In genomic region chr20:438581-439469, GRCh38 we compare ENCODE assay signal across 1 cellular context.
TF ChIP-seq lines count a peak whose summit lies in the region.

No MANE protein-coding gene starts in this region.

TF ChIP-seq in GM12878, 131 proteins besides CTCF, POLR2A, EP300 and RAD21 (continued from another document):
- TF ChIP-seq ZZZ3 (IDR thresholded peaks at IDR 0.05; ENCODE audit: control insufficient read depth, insufficient read length, low read depth) (no peak), CUX1 (IDR thresholded peaks at IDR 0.05; ENCODE audit: insufficient replicate concordance, low read depth, low read length) (no peak), NR2C1 (IDR thresholded peaks at IDR 0.05) (no peak), ATF3 (IDR thresholded peaks at IDR 0.05; ENCODE audit: borderline replicate concordance, extremely low read depth, low read depth, low read length) (no peak), REST (IDR thresholded peaks at IDR 0.05; ENCODE audit: low read depth, low read length) (no peak), IRF3 (IDR thresholded peaks at IDR 0.05) (no peak), RELB (IDR thresholded peaks at IDR 0.05; ENCODE audit: low read depth) (no peak), RUNX3 (IDR thresholded peaks at IDR 0.05; ENCODE audit: low read length) (peak; percentile 47; the same call in 1 of the 2 replicates), IKZF2 (IDR thresholded peaks at IDR 0.05) (no peak), HDAC6 (IDR thresholded peaks at IDR 0.05; ENCODE audit: unreplicated experiment) (no peak), SPI1 (IDR thresholded peaks at IDR 0.05; ENCODE audit: borderline replicate concordance, insufficient read depth, low read depth, low read length) (0 out of 2 replicates have a peak, but pooled peaks have one; percentile 17), MEF2B (IDR thresholded peaks at IDR 0.05; ENCODE audit: partially characterized antibody, poor library complexity, severe bottlenecking) (no peak), POLR2AphosphoS5 (IDR thresholded peaks at IDR 0.05; ENCODE audit: low read length) (0 out of 2 replicates have a peak, but pooled peaks have one; percentile 19), CBFB (IDR thresholded peaks at IDR 0.05; ENCODE audit: low read depth) (no peak), NBN (IDR thresholded peaks at IDR 0.05) (no peak), LARP7 (IDR thresholded peaks at IDR 0.05) (no peak), PRDM15 (CRISPR knock-in tag; IDR thresholded peaks at IDR 0.05) (no peak), EGR1 (IDR thresholded peaks at IDR 0.05; ENCODE audit: borderline replicate concordance in 1 of 2, low read depth in 2 of 2, low read length in 2 of 2) (peak in 1 of 2 experiments; percentile 30; a peak in 1 of 3 replicates), NFIC (IDR thresholded peaks at IDR 0.05; ENCODE audit: low read depth, low read length) (no peak), RBBP5 (conservative IDR thresholded peaks at IDR 0.05) (no peak), RFX5 (IDR thresholded peaks at IDR 0.05; ENCODE audit: low read depth, low read length) (no peak), JUND (IDR thresholded peaks at IDR 0.05; ENCODE audit: low read depth, low read length) (no peak), KAT2A (conservative IDR thresholded peaks at IDR 0.05; ENCODE audit: control insufficient read depth, low read depth, low read length) (no peak), ZNF622 (IDR thresholded peaks at IDR 0.05) (no peak), DPF2 (IDR thresholded peaks at IDR 0.05) (no peak), FOXK2 (IDR thresholded peaks at IDR 0.05) (no peak), MTA2 (IDR thresholded peaks at IDR 0.05; ENCODE audit: low read depth) (no peak), EED (IDR thresholded peaks at IDR 0.05; ENCODE audit: low read depth) (peak; percentile 12; the same call in 1 of the 2 replicates), PML (IDR thresholded peaks at IDR 0.05; ENCODE audit: low read length) (no peak), FOS (IDR thresholded peaks at IDR 0.05; ENCODE audit: borderline replicate concordance, extremely low read depth, insufficient read length) (no peak), NRF1 (conservative IDR thresholded peaks at IDR 0.05; ENCODE audit: low read depth, low read length) (no peak), GABPA (IDR thresholded peaks at IDR 0.05; ENCODE audit: low read depth) (no peak), ZNF274 (IDR thresholded peaks at IDR 0.05; ENCODE audit: insufficient read depth, insufficient read length) (no peak), CHD2 (IDR thresholded peaks at IDR 0.05; ENCODE audit: borderline replicate concordance, low read depth, low read length) (no peak), HCFC1 (IDR thresholded peaks at IDR 0.05; ENCODE audit: low read length) (no peak), HSF1 (IDR thresholded peaks at IDR 0.05; ENCODE audit: low read depth, low read length) (no peak), EZH2 (IDR thresholded peaks at IDR 0.05; ENCODE audit: borderline replicate concordance, control insufficient read depth, low read depth, low read length) (no peak), ZBED1 (IDR thresholded peaks at IDR 0.05; ENCODE audit: borderline replicate concordance) (no peak), CEBPB (IDR thresholded peaks at IDR 0.05; ENCODE audit: borderline replicate concordance in 1 of 2, low read depth in 2 of 2, low read length in 2 of 2) (no peak), SRF (IDR thresholded peaks at IDR 0.05; ENCODE audit: low read depth in 2 of 2, low read length in 2 of 2) (no peak), YY1 (IDR thresholded peaks at IDR 0.05; ENCODE audit: low read depth, low read length) (no peak)
